8 cellular contexts compared by ENCODE assay signal in the genomic region with DNA sequence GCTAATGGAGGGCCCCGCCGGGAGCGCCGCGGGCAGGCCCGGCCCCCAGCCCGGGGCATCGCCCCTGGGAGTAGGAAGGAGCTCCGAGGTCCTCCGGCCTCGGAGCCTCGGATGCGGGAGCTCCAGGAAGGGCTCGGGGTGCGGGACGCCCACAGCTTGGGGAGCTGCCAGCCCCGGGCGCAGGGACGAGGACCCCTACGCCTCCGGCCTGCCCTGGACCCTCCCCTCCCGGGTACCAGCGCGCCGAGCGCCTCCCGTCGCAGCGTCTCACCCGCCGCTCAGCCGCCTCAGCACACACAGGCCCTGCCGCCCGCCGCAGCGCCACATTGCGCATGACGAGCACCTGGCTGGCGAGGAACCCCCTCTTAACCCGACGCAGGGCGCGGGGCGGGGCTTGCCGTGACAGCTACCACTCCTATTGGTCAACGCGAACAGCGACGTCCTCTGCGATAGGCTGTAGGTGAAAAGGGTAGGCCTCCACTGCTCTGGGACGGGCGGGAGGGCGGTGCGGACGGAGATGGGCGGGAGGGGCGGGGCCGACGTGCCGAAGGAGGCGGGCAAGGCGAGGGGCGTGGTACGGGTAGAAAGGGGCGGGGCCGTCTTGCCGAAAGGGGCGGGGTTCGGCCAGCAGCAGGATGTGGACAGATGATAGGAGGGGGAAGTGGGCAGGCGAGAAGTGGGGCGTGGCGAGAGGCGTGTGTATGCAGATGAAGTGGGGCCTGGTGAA. TPM values are rescaled to one million over a fixed set of nuclear protein-coding genes. Genes with fewer than 3 reads are reported as not detected.
DNase-seq lines count a peak whose midpoint lies in the region; ATAC-seq and TF ChIP-seq lines count a peak whose summit lies in the region.

A gene with protein sequence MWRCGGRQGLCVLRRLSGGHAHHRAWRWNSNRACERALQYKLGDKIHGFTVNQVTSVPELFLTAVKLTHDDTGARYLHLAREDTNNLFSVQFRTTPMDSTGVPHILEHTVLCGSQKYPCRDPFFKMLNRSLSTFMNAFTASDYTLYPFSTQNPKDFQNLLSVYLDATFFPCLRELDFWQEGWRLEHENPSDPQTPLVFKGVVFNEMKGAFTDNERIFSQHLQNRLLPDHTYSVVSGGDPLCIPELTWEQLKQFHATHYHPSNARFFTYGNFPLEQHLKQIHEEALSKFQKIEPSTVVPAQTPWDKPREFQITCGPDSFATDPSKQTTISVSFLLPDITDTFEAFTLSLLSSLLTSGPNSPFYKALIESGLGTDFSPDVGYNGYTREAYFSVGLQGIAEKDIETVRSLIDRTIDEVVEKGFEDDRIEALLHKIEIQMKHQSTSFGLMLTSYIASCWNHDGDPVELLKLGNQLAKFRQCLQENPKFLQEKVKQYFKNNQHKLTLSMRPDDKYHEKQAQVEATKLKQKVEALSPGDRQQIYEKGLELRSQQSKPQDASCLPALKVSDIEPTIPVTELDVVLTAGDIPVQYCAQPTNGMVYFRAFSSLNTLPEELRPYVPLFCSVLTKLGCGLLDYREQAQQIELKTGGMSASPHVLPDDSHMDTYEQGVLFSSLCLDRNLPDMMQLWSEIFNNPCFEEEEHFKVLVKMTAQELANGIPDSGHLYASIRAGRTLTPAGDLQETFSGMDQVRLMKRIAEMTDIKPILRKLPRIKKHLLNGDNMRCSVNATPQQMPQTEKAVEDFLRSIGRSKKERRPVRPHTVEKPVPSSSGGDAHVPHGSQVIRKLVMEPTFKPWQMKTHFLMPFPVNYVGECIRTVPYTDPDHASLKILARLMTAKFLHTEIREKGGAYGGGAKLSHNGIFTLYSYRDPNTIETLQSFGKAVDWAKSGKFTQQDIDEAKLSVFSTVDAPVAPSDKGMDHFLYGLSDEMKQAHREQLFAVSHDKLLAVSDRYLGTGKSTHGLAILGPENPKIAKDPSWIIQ (minus strand): TSS at position 337 of the 727 bp plus-strand sequence. CDS start 10 bp downstream, at position 327.

- in situ Hi-C loops in KBM-7 (cut with MboI; ENCODE audit: low pct_unique_long_range_greater_than_20kb, low sequenced_read_pairs), result no loop called here

- H3K27me3 Mint-ChIP-seq in activated T-cell treated with anti-CD3 and anti-CD28 coated beads, Interleukin-2, amount 50 U/mL, for 4 hours (ENCODE audit: low read depth), result no peaks in the 10 kb centered on the region

- H3K4me3 ChIP-seq in muscle layer of duodenum (ENCODE audit: low read depth in 1 of 2, low read length in 2 of 2), result peak within 1 kb of the TSS; percentile 75 to 84

- ATAC-seq in GM21717 (IDR thresholded peaks at IDR 0.05; ENCODE audit: unreplicated experiment) (peak; percentile 97), esophagus mucosa (peak; percentile 95)
- ATAC-seq in activated T-cell treated with anti-CD3 and anti-CD28 coated beads, Interleukin-2, amount 50 U/mL, for 4 hours, result peak; percentile 96 to 97

- H3K4me1 ChIP-seq in muscle layer of duodenum (ENCODE audit: control insufficient read depth in 1 of 2, insufficient read depth in 2 of 2, low read length in 2 of 2), result peaks cover 0 to 12% of the 10 kb centered on the region in 2 donors

- no peaks in the 10 kb centered on the region for H3K27me3 ChIP-seq in muscle layer of duodenum (ENCODE audit: low read depth, low read length)

- DNase-seq in DMS53 (lab: John Stamatoyannopoulos, UW), result peak; percentile 100
- DNase-seq in KBM-7, result peak; percentile 98
- DNase-seq in activated T-cell treated with anti-CD3 and anti-CD28 coated beads, Interleukin-2, amount 50 U/mL, for 4 hours, result peak; percentile 98
- peak; percentile 98 to 99 for DNase-seq in stimulated activated CD8-positive, alpha-beta memory T cell treated with anti-CD3 and anti-CD28 coated beads, Interleukin-7, amount 100 ng/mL, for 4 hours (ENCODE audit: low read depth in 2 of 2)

- peaks cover 19% of the 10 kb centered on the region for H3K36me3 Mint-ChIP-seq in activated T-cell treated with anti-CD3 and anti-CD28 coated beads, Interleukin-2, amount 50 U/mL, for 4 hours (ENCODE audit: insufficient read depth)

- no peaks in the 10 kb centered on the region for H3K9me3 ChIP-seq in muscle layer of duodenum (ENCODE audit: control insufficient read depth in 1 of 2, low read length in 2 of 2)

- H3K27ac ChIP-seq in muscle layer of duodenum (ENCODE audit: low read length), result peak within 1 kb of the TSS; percentile 87

- H3K36me3 ChIP-seq in muscle layer of duodenum (ENCODE audit: control insufficient read depth in 1 of 2, insufficient read depth in 2 of 2, low read length in 2 of 2), result peaks cover 15 to 22% of the 10 kb centered on the region in 2 donors

- H3K4me3 Mint-ChIP-seq in activated T-cell treated with anti-CD3 and anti-CD28 coated beads, Interleukin-2, amount 50 U/mL, for 4 hours, result peak within 1 kb of the TSS; percentile 90

- no peaks in the 10 kb centered on the region for H3K9me3 Mint-ChIP-seq in activated T-cell treated with anti-CD3 and anti-CD28 coated beads, Interleukin-2, amount 50 U/mL, for 4 hours

- H3K4me1 Mint-ChIP-seq in activated T-cell treated with anti-CD3 and anti-CD28 coated beads, Interleukin-2, amount 50 U/mL, for 4 hours (ENCODE audit: low read depth), result peaks cover 23% of the 10 kb centered on the region

TF ChIP-seq in PFSK-1, 5 proteins besides CTCF, POLR2A, EP300 and RAD21:
- TF ChIP-seq TAF1 (IDR thresholded peaks at IDR 0.05; ENCODE audit: borderline replicate concordance, insufficient read depth, low read length), result peak; percentile 81; the same call in 1 of the 2 replicates
- TF ChIP-seq, protein P1, sequence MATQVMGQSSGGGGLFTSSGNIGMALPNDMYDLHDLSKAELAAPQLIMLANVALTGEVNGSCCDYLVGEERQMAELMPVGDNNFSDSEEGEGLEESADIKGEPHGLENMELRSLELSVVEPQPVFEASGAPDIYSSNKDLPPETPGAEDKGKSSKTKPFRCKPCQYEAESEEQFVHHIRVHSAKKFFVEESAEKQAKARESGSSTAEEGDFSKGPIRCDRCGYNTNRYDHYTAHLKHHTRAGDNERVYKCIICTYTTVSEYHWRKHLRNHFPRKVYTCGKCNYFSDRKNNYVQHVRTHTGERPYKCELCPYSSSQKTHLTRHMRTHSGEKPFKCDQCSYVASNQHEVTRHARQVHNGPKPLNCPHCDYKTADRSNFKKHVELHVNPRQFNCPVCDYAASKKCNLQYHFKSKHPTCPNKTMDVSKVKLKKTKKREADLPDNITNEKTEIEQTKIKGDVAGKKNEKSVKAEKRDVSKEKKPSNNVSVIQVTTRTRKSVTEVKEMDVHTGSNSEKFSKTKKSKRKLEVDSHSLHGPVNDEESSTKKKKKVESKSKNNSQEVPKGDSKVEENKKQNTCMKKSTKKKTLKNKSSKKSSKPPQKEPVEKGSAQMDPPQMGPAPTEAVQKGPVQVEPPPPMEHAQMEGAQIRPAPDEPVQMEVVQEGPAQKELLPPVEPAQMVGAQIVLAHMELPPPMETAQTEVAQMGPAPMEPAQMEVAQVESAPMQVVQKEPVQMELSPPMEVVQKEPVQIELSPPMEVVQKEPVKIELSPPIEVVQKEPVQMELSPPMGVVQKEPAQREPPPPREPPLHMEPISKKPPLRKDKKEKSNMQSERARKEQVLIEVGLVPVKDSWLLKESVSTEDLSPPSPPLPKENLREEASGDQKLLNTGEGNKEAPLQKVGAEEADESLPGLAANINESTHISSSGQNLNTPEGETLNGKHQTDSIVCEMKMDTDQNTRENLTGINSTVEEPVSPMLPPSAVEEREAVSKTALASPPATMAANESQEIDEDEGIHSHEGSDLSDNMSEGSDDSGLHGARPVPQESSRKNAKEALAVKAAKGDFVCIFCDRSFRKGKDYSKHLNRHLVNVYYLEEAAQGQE (IDR thresholded peaks at IDR 0.05; ENCODE audit: insufficient read depth in 1 of 2, low read depth in 2 of 2, low read length in 2 of 2), result 0 out of 4 replicates have a peak, but pooled peaks of 1 of the 2 experiments have one; percentile 47
- TF ChIP-seq POLR2AphosphoS5 (IDR thresholded peaks at IDR 0.05; ENCODE audit: low read depth, low read length), result peak; percentile 99
- 0 out of 2 replicates have a peak, but pooled peaks have one; percentile 69 for TF ChIP-seq SIN3A (IDR thresholded peaks at IDR 0.05; ENCODE audit: borderline replicate concordance, insufficient read depth, low read length)
- TF ChIP-seq FOXP2 (optimal IDR thresholded peaks at IDR 0.05; ENCODE audit: borderline replicate concordance, extremely low read depth, extremely low read length, insufficient read depth), result peak; percentile 96

RNA-seq across cellular contexts. Expression of the gene that starts here (rescaled TPM):
- polyA plus RNA-seq in PFSK-1 (2012; ENCODE audit: insufficient read length, low read depth), result 54.5 TPM
- 100 to 1,000 TPM; 122 to 150 (median 144) TPM for total RNA-seq in activated T-cell treated with anti-CD3 and anti-CD28 coated beads, Interleukin-2, amount 50 U/mL, for 4 hours
- 43.0 TPM for total RNA-seq in esophagus mucosa

Comparison
In these comparisons a context has a peak if more than half of its experiments do, and no peak if none do; other contexts are left out.
1. Peak in every context shown above with its lines: DNase-seq, ATAC-seq, H3K4me3 ChIP-seq and H3K27ac ChIP-seq.